In the genomic region with DNA sequence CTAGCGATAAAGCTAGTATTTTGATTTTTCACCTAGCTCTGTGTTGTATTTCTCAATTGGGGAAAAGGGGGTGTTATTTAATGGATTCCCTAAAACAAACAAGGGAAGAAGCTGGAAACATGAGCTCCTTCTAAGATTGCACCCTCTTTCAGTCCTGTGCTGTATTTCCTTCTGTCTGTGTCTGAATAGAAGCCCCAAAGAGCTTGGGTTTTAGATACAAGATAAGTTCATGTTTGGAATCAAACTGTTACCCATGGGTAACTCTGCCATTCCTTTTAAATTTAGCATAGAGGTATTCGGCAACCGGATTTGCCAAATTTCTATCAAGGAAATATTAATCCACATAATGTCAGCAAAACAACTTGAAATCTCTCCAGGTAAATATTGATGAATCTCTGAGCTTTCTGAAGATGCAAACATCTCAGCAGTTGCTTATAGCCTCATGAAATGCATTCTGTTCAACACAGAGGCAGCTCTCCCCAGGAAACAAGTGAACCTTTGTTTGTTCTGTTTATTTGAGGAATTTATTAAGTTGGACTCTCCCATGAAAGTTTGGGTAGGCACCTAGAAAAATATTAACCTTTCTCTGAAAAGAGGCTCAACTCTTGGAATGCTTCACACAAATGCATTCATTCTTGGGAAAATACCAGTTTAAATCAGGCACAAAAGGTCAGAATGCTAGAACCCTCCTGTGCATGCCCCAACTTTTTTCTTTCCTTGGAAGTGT, we compare ENCODE assay signal across 1 cellular context.
TF ChIP-seq lines count a peak whose summit lies in the region.

No MANE protein-coding gene starts in this region.

TF ChIP-seq in HepG2, 621 proteins besides CTCF, POLR2A, EP300 and RAD21 (continued from another document and continues in another):
- TF ChIP-seq ZBTB46 (CRISPR knock-in tag; IDR thresholded peaks at IDR 0.05; ENCODE audit: borderline replicate concordance) (peak; percentile 31; the same call in 1 of the 2 replicates), NFRKB (IDR thresholded peaks at IDR 0.05) (no peak), RFXAP (CRISPR knock-in tag; IDR thresholded peaks at IDR 0.05; ENCODE audit: borderline replicate concordance) (no peak; the same call in 1 of the 2 replicates), RFXANK (CRISPR knock-in tag; IDR thresholded peaks at IDR 0.05) (peak; percentile 32; the same call in 1 of the 2 replicates), TBP (CRISPR knock-in tag; IDR thresholded peaks at IDR 0.05) (no peak), ZNF878 (CRISPR knock-in tag; IDR thresholded peaks at IDR 0.05) (peak; percentile 60; the same call in 1 of the 2 replicates), ZNF512B (CRISPR knock-in tag; IDR thresholded peaks at IDR 0.05; ENCODE audit: borderline replicate concordance) (no peak), TBX2 (CRISPR knock-in tag; IDR thresholded peaks at IDR 0.05; ENCODE audit: borderline replicate concordance) (peak; percentile 67), FOXK2 (IDR thresholded peaks at IDR 0.05) (no peak), GLI4 (CRISPR knock-in tag; IDR thresholded peaks at IDR 0.05; ENCODE audit: borderline replicate concordance) (0 out of 2 replicates have a peak, but pooled peaks have one; percentile 0), MED1 (CRISPR knock-in tag; IDR thresholded peaks at IDR 0.05) (peak; percentile 78), RBFOX2 (IDR thresholded peaks at IDR 0.05; ENCODE audit: low read depth, low read length) (peak; percentile 56; the same call in 1 of the 2 replicates), EEA1 (CRISPR knock-in tag; IDR thresholded peaks at IDR 0.05; ENCODE audit: borderline replicate concordance) (no peak), ZNF121 (CRISPR knock-in tag; IDR thresholded peaks at IDR 0.05) (0 out of 2 replicates have a peak, but pooled peaks have one; percentile 2), ZEB1 (IDR thresholded peaks at IDR 0.05; ENCODE audit: insufficient replicate concordance, low read depth) (peak; percentile 69), ZNF761 (CRISPR knock-in tag; conservative IDR thresholded peaks at IDR 0.05) (0 out of 2 replicates have a peak, but pooled peaks have one; percentile 52), GFI1 (CRISPR knock-in tag; IDR thresholded peaks at IDR 0.05; ENCODE audit: borderline replicate concordance) (peak; percentile 95), BRD4 (CRISPR knock-in tag; IDR thresholded peaks at IDR 0.05) (0 out of 2 replicates have a peak, but pooled peaks have one; percentile 17), FOXA3 (CRISPR knock-in tag; IDR thresholded peaks at IDR 0.05) (peak; percentile 90), TEAD3 (CRISPR knock-in tag; optimal IDR thresholded peaks at IDR 0.05; ENCODE audit: borderline replicate concordance) (peak; percentile 94), PAXIP1 (CRISPR knock-in tag; conservative IDR thresholded peaks at IDR 0.05) (peak; percentile 96)
- TF ChIP-seq, protein P1, sequence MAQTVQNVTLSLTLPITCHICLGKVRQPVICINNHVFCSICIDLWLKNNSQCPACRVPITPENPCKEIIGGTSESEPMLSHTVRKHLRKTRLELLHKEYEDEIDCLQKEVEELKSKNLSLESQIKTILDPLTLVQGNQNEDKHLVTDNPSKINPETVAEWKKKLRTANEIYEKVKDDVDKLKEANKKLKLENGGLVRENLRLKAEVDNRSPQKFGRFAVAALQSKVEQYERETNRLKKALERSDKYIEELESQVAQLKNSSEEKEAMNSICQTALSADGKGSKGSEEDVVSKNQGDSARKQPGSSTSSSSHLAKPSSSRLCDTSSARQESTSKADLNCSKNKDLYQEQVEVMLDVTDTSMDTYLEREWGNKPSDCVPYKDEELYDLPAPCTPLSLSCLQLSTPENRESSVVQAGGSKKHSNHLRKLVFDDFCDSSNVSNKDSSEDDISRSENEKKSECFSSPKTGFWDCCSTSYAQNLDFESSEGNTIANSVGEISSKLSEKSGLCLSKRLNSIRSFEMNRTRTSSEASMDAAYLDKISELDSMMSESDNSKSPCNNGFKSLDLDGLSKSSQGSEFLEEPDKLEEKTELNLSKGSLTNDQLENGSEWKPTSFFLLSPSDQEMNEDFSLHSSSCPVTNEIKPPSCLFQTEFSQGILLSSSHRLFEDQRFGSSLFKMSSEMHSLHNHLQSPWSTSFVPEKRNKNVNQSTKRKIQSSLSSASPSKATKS (CRISPR knock-in tag; IDR thresholded peaks at IDR 0.05): 0 out of 2 replicates have a peak, but pooled peaks have one; percentile 26
- TF ChIP-seq, protein P2, sequence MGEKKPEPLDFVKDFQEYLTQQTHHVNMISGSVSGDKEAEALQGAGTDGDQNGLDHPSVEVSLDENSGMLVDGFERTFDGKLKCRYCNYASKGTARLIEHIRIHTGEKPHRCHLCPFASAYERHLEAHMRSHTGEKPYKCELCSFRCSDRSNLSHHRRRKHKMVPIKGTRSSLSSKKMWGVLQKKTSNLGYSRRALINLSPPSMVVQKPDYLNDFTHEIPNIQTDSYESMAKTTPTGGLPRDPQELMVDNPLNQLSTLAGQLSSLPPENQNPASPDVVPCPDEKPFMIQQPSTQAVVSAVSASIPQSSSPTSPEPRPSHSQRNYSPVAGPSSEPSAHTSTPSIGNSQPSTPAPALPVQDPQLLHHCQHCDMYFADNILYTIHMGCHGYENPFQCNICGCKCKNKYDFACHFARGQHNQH (CRISPR knock-in tag; IDR thresholded peaks at IDR 0.05): peak; percentile 20; the same call in 1 of the 2 replicates
- TF ChIP-seq, protein P3, sequence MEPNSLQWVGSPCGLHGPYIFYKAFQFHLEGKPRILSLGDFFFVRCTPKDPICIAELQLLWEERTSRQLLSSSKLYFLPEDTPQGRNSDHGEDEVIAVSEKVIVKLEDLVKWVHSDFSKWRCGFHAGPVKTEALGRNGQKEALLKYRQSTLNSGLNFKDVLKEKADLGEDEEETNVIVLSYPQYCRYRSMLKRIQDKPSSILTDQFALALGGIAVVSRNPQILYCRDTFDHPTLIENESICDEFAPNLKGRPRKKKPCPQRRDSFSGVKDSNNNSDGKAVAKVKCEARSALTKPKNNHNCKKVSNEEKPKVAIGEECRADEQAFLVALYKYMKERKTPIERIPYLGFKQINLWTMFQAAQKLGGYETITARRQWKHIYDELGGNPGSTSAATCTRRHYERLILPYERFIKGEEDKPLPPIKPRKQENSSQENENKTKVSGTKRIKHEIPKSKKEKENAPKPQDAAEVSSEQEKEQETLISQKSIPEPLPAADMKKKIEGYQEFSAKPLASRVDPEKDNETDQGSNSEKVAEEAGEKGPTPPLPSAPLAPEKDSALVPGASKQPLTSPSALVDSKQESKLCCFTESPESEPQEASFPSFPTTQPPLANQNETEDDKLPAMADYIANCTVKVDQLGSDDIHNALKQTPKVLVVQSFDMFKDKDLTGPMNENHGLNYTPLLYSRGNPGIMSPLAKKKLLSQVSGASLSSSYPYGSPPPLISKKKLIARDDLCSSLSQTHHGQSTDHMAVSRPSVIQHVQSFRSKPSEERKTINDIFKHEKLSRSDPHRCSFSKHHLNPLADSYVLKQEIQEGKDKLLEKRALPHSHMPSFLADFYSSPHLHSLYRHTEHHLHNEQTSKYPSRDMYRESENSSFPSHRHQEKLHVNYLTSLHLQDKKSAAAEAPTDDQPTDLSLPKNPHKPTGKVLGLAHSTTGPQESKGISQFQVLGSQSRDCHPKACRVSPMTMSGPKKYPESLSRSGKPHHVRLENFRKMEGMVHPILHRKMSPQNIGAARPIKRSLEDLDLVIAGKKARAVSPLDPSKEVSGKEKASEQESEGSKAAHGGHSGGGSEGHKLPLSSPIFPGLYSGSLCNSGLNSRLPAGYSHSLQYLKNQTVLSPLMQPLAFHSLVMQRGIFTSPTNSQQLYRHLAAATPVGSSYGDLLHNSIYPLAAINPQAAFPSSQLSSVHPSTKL (CRISPR knock-in tag; IDR thresholded peaks at IDR 0.05): peak; percentile 93
- TF ChIP-seq, protein P4, sequence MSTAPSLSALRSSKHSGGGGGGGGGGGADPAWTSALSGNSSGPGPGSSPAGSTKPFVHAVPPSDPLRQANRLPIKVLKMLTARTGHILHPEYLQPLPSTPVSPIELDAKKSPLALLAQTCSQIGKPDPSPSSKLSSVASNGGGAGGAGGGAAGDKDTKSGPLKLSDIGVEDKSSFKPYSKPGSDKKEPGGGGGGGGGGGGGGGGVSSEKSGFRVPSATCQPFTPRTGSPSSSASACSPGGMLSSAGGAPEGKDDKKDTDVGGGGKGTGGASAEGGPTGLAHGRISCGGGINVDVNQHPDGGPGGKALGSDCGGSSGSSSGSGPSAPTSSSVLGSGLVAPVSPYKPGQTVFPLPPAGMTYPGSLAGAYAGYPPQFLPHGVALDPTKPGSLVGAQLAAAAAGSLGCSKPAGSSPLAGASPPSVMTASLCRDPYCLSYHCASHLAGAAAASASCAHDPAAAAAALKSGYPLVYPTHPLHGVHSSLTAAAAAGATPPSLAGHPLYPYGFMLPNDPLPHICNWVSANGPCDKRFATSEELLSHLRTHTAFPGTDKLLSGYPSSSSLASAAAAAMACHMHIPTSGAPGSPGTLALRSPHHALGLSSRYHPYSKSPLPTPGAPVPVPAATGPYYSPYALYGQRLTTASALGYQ (CRISPR knock-in tag; IDR thresholded peaks at IDR 0.05): peak; percentile 65; the same call in 1 of the 2 replicates
- TF ChIP-seq, protein P5, sequence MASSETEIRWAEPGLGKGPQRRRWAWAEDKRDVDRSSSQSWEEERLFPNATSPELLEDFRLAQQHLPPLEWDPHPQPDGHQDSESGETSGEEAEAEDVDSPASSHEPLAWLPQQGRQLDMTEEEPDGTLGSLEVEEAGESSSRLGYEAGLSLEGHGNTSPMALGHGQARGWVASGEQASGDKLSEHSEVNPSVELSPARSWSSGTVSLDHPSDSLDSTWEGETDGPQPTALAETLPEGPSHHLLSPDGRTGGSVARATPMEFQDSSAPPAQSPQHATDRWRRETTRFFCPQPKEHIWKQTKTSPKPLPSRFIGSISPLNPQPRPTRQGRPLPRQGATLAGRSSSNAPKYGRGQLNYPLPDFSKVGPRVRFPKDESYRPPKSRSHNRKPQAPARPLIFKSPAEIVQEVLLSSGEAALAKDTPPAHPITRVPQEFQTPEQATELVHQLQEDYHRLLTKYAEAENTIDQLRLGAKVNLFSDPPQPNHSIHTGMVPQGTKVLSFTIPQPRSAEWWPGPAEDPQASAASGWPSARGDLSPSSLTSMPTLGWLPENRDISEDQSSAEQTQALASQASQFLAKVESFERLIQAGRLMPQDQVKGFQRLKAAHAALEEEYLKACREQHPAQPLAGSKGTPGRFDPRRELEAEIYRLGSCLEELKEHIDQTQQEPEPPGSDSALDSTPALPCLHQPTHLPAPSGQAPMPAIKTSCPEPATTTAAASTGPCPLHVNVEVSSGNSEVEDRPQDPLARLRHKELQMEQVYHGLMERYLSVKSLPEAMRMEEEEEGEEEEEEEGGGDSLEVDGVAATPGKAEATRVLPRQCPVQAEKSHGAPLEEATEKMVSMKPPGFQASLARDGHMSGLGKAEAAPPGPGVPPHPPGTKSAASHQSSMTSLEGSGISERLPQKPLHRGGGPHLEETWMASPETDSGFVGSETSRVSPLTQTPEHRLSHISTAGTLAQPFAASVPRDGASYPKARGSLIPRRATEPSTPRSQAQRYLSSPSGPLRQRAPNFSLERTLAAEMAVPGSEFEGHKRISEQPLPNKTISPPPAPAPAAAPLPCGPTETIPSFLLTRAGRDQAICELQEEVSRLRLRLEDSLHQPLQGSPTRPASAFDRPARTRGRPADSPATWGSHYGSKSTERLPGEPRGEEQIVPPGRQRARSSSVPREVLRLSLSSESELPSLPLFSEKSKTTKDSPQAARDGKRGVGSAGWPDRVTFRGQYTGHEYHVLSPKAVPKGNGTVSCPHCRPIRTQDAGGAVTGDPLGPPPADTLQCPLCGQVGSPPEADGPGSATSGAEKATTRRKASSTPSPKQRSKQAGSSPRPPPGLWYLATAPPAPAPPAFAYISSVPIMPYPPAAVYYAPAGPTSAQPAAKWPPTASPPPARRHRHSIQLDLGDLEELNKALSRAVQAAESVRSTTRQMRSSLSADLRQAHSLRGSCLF (CRISPR knock-in tag; IDR thresholded peaks at IDR 0.05; ENCODE audit: borderline replicate concordance): no peak
